Comparison of ENCODE assay signal across 14 cellular contexts in the genomic region with DNA sequence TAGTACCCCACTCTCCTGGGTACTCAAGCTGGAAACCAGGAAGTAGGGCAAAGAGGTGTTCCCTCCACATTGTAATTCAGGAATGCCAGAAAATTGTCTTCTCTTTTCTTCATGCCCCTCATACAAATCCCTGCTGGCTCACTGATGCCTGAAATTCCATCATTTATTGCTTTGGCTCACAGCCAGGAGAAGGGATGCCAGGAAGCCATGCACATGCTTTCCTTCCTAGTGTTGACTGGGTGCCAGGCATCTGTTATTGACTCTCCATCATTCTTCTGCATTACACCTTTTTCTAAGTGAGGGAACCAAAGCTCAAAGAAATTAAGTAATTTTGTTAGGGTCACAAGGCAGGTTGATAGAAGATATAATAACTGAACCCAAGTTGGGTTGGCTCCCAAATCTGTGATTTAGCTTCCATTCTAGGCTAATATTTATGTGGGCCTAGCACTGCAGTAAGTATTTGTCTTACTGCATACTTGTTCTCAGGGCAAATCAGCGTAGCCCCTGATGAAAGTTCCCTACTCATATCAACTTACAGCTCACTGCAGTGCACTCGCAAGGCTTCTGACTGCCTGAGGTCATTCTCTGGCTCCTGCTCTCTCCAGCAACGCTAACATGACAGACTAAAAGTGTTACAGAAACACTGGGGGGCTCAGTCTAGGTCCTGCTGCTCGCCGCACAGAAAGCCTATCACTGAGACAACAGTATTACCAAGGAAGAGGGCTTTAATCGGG.
DNase-seq lines count a peak whose midpoint lies in the region; ATAC-seq, FAIRE-seq and TF ChIP-seq lines count a peak whose summit lies in the region.
"Had no signal": no experiment of that assay in that cellular context is flagged by ENCODE, and none has a peak within 500 bp of the region (broad histone marks: within the 10 kb centered on the region; RNA-seq: fewer than 3 reads in every experiment).

No MANE protein-coding gene starts in this region.

- no peaks in the 10 kb centered on the region for H3K9me1 ChIP-seq in endothelial cell of umbilical vein (replicated peaks; ENCODE audit: control insufficient read depth, extremely low read depth, insufficient read depth, low read length)

- no peak for TF ChIP-seq POLR2A in endothelial cell of umbilical vein (IDR thresholded peaks at IDR 0.05; ENCODE audit: low read depth, low read length)

- ATAC-seq in pancreas, result peak; percentile 18 to 73 (median 61)
- no peak for ATAC-seq in stimulated activated naive CD8-positive, alpha-beta T cell treated with anti-CD3 and anti-CD28 coated beads, Interleukin-15, Interleukin-2, amounts not matched to agents 100 U/mL and 50 U/mL, for 24 hours

- H3K27me3 ChIP-seq in endothelial cell of umbilical vein (ENCODE audit: control insufficient read depth in 2 of 2, insufficient read depth in 2 of 2, low read length in 2 of 2) (no peaks in the 10 kb centered on the region), pancreas (no peaks in the 10 kb centered on the region)

- POLR2A ChIA-PET in endothelial cell of umbilical vein (lab: Charles Lee), result no interaction called here

- H3K9ac ChIP-seq in endothelial cell of umbilical vein (replicated peaks; ENCODE audit: extremely low read depth, insufficient read depth, low read length), result no peak overlapping the region

- WGBS in pancreas, 2 donors, result 53 to 80% methylated on average over 6 of the region's 6 CpGs

- no peak for TF ChIP-seq CTCF in endothelial cell of umbilical vein (IDR thresholded peaks at IDR 0.05; ENCODE audit: extremely low read depth in 1 of 2, insufficient read depth in 1 of 2, low read depth in 1 of 2, low read length in 2 of 2)
- TF ChIP-seq CTCF in pancreas (IDR thresholded peaks at IDR 0.05), result no peak

- H3K4me3 ChIP-seq in endothelial cell of umbilical vein (replicated peaks in 1 of 3; ENCODE audit: insufficient read depth in 1 of 3, low read depth in 1 of 3, low read length in 3 of 3) (no peak overlapping the region), pancreas (no peak overlapping the region)

- in situ Hi-C loops in Caki2 (cut with HindIII; ENCODE audit: low pct_unique_long_range_greater_than_20kb, low sequenced_read_pairs), result no loop called here

- dilution Hi-C loops in endothelial cell of umbilical vein (cut with MboI; ENCODE audit: extremely low pct_ligation_motif_present, low sequenced_read_pairs), result no loop called here

- H3K27ac ChIP-seq in endothelial cell of umbilical vein (ENCODE audit: insufficient read depth, low read depth, low read length) (no peak overlapping the region), pancreas (peak overlapping the region in 1 of 4 donors; percentile 34)

- peaks cover 2% of the 10 kb centered on the region for H3K4me1 ChIP-seq in endothelial cell of umbilical vein (ENCODE audit: control insufficient read depth, extremely low read depth, insufficient read depth, low read length)
- peaks cover 0 to 7% (median 0%) of the 10 kb centered on the region in 3 donors for H3K4me1 ChIP-seq in pancreas

- intact Hi-C loops in endothelial cell of umbilical vein (cut with micrococcal nuclease), result no loop called here
- intact Hi-C loops in pancreas (cut with DNase I), result no loop called here

- no peaks in the 10 kb centered on the region for H3K36me3 ChIP-seq in endothelial cell of umbilical vein (ENCODE audit: control insufficient read depth in 2 of 2, extremely low read depth in 1 of 2, insufficient read depth in 2 of 2, low read length in 2 of 2)
- no peaks in the 10 kb centered on the region for H3K36me3 ChIP-seq in pancreas

- BruUV-seq in endothelial cell of umbilical vein (replicated peaks; lab: Mats Ljungman, UMichigan), result no TSS peak

- CTCF ChIA-PET in endothelial cell of umbilical vein (lab: Charles Lee), result interaction anchor here (1.1 kb wide), 1 partner anchor 244 kb away, joined by 4 read pairs; no protein-coding TSS in a partner anchor

- H3K79me2 ChIP-seq in endothelial cell of umbilical vein (ENCODE audit: control insufficient read depth, insufficient read depth, low read length), result no peaks in the 10 kb centered on the region

- no peaks in the 10 kb centered on the region for H4K20me1 ChIP-seq in endothelial cell of umbilical vein (replicated peaks; ENCODE audit: control insufficient read depth, extremely low read depth, insufficient read depth, low read length)

- no peaks in the 10 kb centered on the region for H3K9me3 ChIP-seq in endothelial cell of umbilical vein (replicated peaks; ENCODE audit: control insufficient read depth, insufficient read depth, low read length)
- no peaks in the 10 kb centered on the region for H3K9me3 ChIP-seq in pancreas

- no peak overlapping the region for H2AFZ ChIP-seq in endothelial cell of umbilical vein (ENCODE audit: low read depth, low read length)

- no peak overlapping the region for H3K4me2 ChIP-seq in endothelial cell of umbilical vein (ENCODE audit: insufficient read depth, low read length)

- peak; percentile 82 for DNase-seq in Caki2 (ENCODE audit: low read depth)
- peak; percentile 46 for DNase-seq in NCI-H1694 (lab: John Stamatoyannopoulos, UW)
- peak; percentile 63 for DNase-seq in endothelial cell of umbilical vein (ENCODE audit: low read depth, low spot score)
- peak in 3 of 6 donors; percentile 35 to 57 (median 47) for DNase-seq in pancreas
- DNase-seq in stimulated activated naive CD8-positive, alpha-beta T cell treated with anti-CD3 and anti-CD28 coated beads, Interleukin-15, Interleukin-2, amounts not matched to agents 100 U/mL and 50 U/mL, for 24 hours, result no peak
- DNase-seq in A172 (ENCODE audit: low spot score), result no peak
- no peak for DNase-seq in stimulated activated CD8-positive, alpha-beta memory T cell treated with anti-CD3 and anti-CD28 coated beads, Interleukin-4, amount 100 ng/mL, for 48 hours
- DNase-seq in OCI-M2 (lab: John Stamatoyannopoulos, UW; ENCODE audit: unreplicated experiment), result no peak
- DNase-seq: activated CD4-positive, CD25-positive, alpha-beta regulatory T cell; activated T-cell treated with anti-CD3 and anti-CD28 coated beads, Interleukin-2, amount 50 U/mL, for 24 hours; amniotic stem cell; effector memory CD4-positive, alpha-beta T cell; glutamatergic neuron; NCI-H1436 treated with DMSO at 0.1 percent for 48 hours had no signal

- FAIRE-seq in endothelial cell of umbilical vein (lab: Jason Lieb, UNC) (peak; percentile 52), pancreas (lab: Jason Lieb, UNC) (no peak)

TF ChIP-seq in endothelial cell of umbilical vein, 7 proteins besides CTCF, POLR2A, EP300 and RAD21:
- no peak for TF ChIP-seq EZH2 (IDR thresholded peaks at IDR 0.05; ENCODE audit: borderline replicate concordance, low read depth, low read length, severe bottlenecking)
- TF ChIP-seq FOS (IDR thresholded peaks at IDR 0.05; ENCODE audit: borderline replicate concordance, insufficient read depth, low read length), result no peak
- no peak for TF ChIP-seq MYC (IDR thresholded peaks at IDR 0.05; ENCODE audit: low read depth, low read length)
- TF ChIP-seq POLR2AphosphoS5 (IDR thresholded peaks at IDR 0.05; ENCODE audit: insufficient read depth, low read depth, low read length), result no peak
- no peak for TF ChIP-seq JUN (IDR thresholded peaks at IDR 0.05; ENCODE audit: borderline replicate concordance, insufficient read depth, insufficient read length, low read depth)
- no peak for TF ChIP-seq GATA2 (IDR thresholded peaks at IDR 0.05; ENCODE audit: insufficient read depth, insufficient read length, low read depth, low read length)

Comparison
In these comparisons a context has a peak if more than half of its experiments do, and no peak if none do; other contexts are left out.
1. DNase-seq: peak in Caki2 (single experiment), NCI-H1694 (single experiment) and endothelial cell of umbilical vein (single experiment); none in stimulated activated naive CD8-positive, alpha-beta T cell treated with anti-CD3 and anti-CD28 coated beads, Interleukin-15, Interleukin-2, amounts not matched to agents 100 U/mL and 50 U/mL, for 24 hours (single experiment), A172 (single experiment), stimulated activated CD8-positive, alpha-beta memory T cell treated with anti-CD3 and anti-CD28 coated beads, Interleukin-4, amount 100 ng/mL, for 48 hours (single experiment) and OCI-M2 (single experiment).